In the genomic region with DNA sequence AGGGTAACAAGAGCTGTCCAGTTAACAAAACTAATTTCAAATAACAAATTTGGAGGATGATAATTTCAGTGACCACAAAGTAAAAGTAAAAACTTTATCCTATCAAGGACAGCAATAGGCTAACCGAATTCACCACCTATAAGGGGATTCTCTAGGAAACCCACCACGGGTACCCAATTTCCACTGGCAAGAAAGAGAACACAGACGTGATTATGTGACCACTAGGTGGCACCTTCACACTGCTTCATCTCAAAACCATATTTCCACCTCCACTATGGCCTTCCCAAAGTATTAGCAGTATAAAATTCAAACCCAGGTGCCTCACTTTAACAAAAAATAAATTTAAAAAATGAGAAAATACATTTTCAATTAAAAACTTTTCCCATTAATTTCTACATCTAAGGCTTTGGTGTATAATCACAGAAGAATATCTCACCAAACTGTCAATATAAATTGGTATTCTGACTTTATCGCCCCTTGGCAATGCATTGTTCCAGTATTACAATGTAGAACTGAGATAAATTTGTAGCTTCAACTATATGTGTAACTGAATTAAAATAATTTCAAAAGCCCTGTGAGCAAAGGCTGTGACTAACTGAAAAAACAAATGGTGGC, we compare ENCODE assay signal across 8 cellular contexts.
A peak's percentile ranks its signal among the peaks of the same experiment; 100 is the strongest.
DNase-seq lines count a peak whose midpoint lies in the region; ATAC-seq, FAIRE-seq and TF ChIP-seq lines count a peak whose summit lies in the region.

No MANE protein-coding gene starts in this region.

- H3K27ac Mint-ChIP-seq in neural progenitor cell: no peak overlapping the region

- no peak overlapping the region for H3K4me2 ChIP-seq in neural progenitor cell

- no peaks in the 10 kb centered on the region for H3K36me3 ChIP-seq in neural progenitor cell

- H3K9me3 Mint-ChIP-seq in neural progenitor cell: peaks cover 2% of the 10 kb centered on the region

- H3K27ac ChIP-seq in VCaP: no peak overlapping the region
- H3K27ac ChIP-seq in neural progenitor cell: no peak overlapping the region

- peak; percentile 81 for TF ChIP-seq CTCF in VCaP (conservative IDR thresholded peaks at IDR 0.05)
- peak; percentile 73 for TF ChIP-seq CTCF in fibroblast of pulmonary artery (IDR thresholded peaks at IDR 0.05; ENCODE audit: low read length, missing control alignments)
- peak; percentile 85 for TF ChIP-seq CTCF in neural progenitor cell (IDR thresholded peaks at IDR 0.05)

- H3K9me3 ChIP-seq in neural progenitor cell (ENCODE audit: low read depth): no peaks in the 10 kb centered on the region

- TF ChIP-seq POLR2A in GM12891 (IDR thresholded peaks at IDR 0.05; ENCODE audit: low read depth, low read length): no peak

- no peak overlapping the region for H2AFZ ChIP-seq in neural progenitor cell (replicated peaks)

- no peaks in the 10 kb centered on the region for H3K79me2 ChIP-seq in neural progenitor cell (ENCODE audit: low read depth)

- H3K4me1 ChIP-seq in neural progenitor cell: peaks cover 16% of the 10 kb centered on the region

- H4K20me1 ChIP-seq in neural progenitor cell (ENCODE audit: low read depth): no peaks in the 10 kb centered on the region

- H3K4me1 Mint-ChIP-seq in neural progenitor cell: peaks cover 46% of the 10 kb centered on the region

- peaks cover 4% of the 10 kb centered on the region for H3F3A ChIP-seq in neural progenitor cell (ENCODE audit: low read depth)

- H3K36me3 Mint-ChIP-seq in neural progenitor cell: peaks cover 5% of the 10 kb centered on the region

- DNase-seq in AG20443 (ENCODE audit: low spot score) (peak; percentile 56), GM12891 (ENCODE audit: insufficient read length, low spot score) (peak; percentile 3), NCI-H2107 treated with DMSO at 0.1 percent for 48 hours (lab: John Stamatoyannopoulos, UW; ENCODE audit: unreplicated experiment) (peak; percentile 47), fibroblast of pulmonary artery (ENCODE audit: low read depth) (peak; percentile 82), neural progenitor cell (ENCODE audit: low spot score) (peak; percentile 69)

- H3K27me3 ChIP-seq in neural progenitor cell: no peaks in the 10 kb centered on the region

- H3K4me3 Mint-ChIP-seq in neural progenitor cell: no peak overlapping the region

- ATAC-seq in GM18858 (IDR thresholded peaks at IDR 0.05; ENCODE audit: unreplicated experiment) (no peak), HG03175 (IDR thresholded peaks at IDR 0.05; ENCODE audit: unreplicated experiment) (no peak)

- H3K4me3 ChIP-seq in fibroblast of pulmonary artery (replicated peaks; ENCODE audit: low read depth, low read length) (no peak overlapping the region), neural progenitor cell (no peak overlapping the region)

- peaks cover 2% of the 10 kb centered on the region for H3K27me3 Mint-ChIP-seq in neural progenitor cell (ENCODE audit: insufficient read depth, low read depth)

- no peak overlapping the region for H3K9ac ChIP-seq in neural progenitor cell

- peak; percentile 90 for FAIRE-seq in GM12891 (lab: Jason Lieb, UNC)

TF ChIP-seq in GM12891, 5 proteins besides CTCF, POLR2A, EP300 and RAD21:
- no peak for TF ChIP-seq PAX5 (IDR thresholded peaks at IDR 0.05; ENCODE audit: insufficient read depth, low read length, severe bottlenecking)
- TF ChIP-seq SPI1 (IDR thresholded peaks at IDR 0.05; ENCODE audit: low read depth, low read length): no peak
- no peak for TF ChIP-seq TAF1 (IDR thresholded peaks at IDR 0.05; ENCODE audit: low read depth, low read length)

Comparison
In these comparisons a context has a peak if more than half of its experiments do, and no peak if none do; other contexts are left out.
1. DNase-seq: peak in every context shown above with its lines; median percentile 82 in fibroblast of pulmonary artery; 69 in neural progenitor cell; 56 in AG20443; 47 in NCI-H2107 treated with DMSO at 0.1 percent for 48 hours; 3 in GM12891.